Comparison of ENCODE assay signal across 1 cellular context in genomic region chr2:227436436-227436835, GRCh38.
A peak's percentile ranks its signal among the peaks of the same experiment; 100 is the strongest.
TF ChIP-seq lines count a peak whose summit lies in the region.

No MANE protein-coding gene starts in this region.

TF ChIP-seq in HepG2, 621 proteins besides CTCF, POLR2A, EP300 and RAD21:
- TF ChIP-seq CEBPB (IDR thresholded peaks at IDR 0.05; ENCODE audit: borderline replicate concordance, low read depth, low read length): peak; percentile 21; the same call in 1 of the 2 replicates
- TF ChIP-seq, protein P1, sequence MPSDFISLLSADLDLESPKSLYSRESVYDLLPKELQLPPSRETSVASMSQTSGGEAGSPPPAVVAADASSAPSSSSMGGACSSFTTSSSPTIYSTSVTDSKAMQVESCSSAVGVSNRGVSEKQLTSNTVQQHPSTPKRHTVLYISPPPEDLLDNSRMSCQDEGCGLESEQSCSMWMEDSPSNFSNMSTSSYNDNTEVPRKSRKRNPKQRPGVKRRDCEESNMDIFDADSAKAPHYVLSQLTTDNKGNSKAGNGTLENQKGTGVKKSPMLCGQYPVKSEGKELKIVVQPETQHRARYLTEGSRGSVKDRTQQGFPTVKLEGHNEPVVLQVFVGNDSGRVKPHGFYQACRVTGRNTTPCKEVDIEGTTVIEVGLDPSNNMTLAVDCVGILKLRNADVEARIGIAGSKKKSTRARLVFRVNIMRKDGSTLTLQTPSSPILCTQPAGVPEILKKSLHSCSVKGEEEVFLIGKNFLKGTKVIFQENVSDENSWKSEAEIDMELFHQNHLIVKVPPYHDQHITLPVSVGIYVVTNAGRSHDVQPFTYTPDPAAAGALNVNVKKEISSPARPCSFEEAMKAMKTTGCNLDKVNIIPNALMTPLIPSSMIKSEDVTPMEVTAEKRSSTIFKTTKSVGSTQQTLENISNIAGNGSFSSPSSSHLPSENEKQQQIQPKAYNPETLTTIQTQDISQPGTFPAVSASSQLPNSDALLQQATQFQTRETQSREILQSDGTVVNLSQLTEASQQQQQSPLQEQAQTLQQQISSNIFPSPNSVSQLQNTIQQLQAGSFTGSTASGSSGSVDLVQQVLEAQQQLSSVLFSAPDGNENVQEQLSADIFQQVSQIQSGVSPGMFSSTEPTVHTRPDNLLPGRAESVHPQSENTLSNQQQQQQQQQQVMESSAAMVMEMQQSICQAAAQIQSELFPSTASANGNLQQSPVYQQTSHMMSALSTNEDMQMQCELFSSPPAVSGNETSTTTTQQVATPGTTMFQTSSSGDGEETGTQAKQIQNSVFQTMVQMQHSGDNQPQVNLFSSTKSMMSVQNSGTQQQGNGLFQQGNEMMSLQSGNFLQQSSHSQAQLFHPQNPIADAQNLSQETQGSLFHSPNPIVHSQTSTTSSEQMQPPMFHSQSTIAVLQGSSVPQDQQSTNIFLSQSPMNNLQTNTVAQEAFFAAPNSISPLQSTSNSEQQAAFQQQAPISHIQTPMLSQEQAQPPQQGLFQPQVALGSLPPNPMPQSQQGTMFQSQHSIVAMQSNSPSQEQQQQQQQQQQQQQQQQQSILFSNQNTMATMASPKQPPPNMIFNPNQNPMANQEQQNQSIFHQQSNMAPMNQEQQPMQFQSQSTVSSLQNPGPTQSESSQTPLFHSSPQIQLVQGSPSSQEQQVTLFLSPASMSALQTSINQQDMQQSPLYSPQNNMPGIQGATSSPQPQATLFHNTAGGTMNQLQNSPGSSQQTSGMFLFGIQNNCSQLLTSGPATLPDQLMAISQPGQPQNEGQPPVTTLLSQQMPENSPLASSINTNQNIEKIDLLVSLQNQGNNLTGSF (CRISPR knock-in tag; IDR thresholded peaks at IDR 0.05): no peak
- no peak for TF ChIP-seq ARNTL (CRISPR knock-in tag; IDR thresholded peaks at IDR 0.05)
